28 cellular contexts compared by ENCODE assay signal in genomic region chr22:46518542-46519325, GRCh38.
"Had no signal": no experiment of that assay in that cellular context is flagged by ENCODE, and none has a peak within 500 bp of the region (broad histone marks: within the 10 kb centered on the region; RNA-seq: fewer than 3 reads in every experiment).

No MANE protein-coding gene starts in this region.

- H3K27me3 ChIP-seq: neutrophil, pancreas, stomach, testis, thyroid gland, upper lobe of right lung had no signal

- H3K4me1 ChIP-seq: lower lobe of right lung, pancreas, prostate gland, stomach, thyroid gland, transverse colon, upper lobe of right lung had no signal

- H3K4me3 Mint-ChIP-seq: naive thymus-derived CD8-positive, alpha-beta T cell; nephron; neural crest cell; stimulated activated naive B cell treated with anti-CD40 and anti-IgM and Interleukin-4, amounts not matched to agents 10 μg/mL and 1 μg/mL and 100 μg/mL, for 72 hours had no signal

- ATAC-seq: left cardiac atrium; left lobe of liver; lower lobe of right lung; naive thymus-derived CD8-positive, alpha-beta T cell; pancreas; right cardiac atrium; sciatic nerve; stimulated activated naive B cell treated with anti-CD40 and anti-IgM and Interleukin-4, amounts not matched to agents 10 μg/mL and 1 μg/mL and 100 μg/mL, for 72 hours; stimulated activated naive CD8-positive, alpha-beta T cell treated with anti-CD3 and anti-CD28 coated beads, Interleukin-15, Interleukin-2, amounts not matched to agents 100 U/mL and 50 U/mL, for 24 hours; upper lobe of right lung had no signal

- H3K4me1 Mint-ChIP-seq: naive thymus-derived CD8-positive, alpha-beta T cell; nephron had no signal

- H3K9me3 Mint-ChIP-seq: naive thymus-derived CD8-positive, alpha-beta T cell; nephron; neural crest cell; stimulated activated naive B cell treated with anti-CD40 and anti-IgM and Interleukin-4, amounts not matched to agents 10 μg/mL and 1 μg/mL and 100 μg/mL, for 72 hours had no signal

- DNase-seq: islet precursor cell; left cardiac atrium; lower lobe of right lung; mammary epithelial cell; mesenchymal stem cell; naive thymus-derived CD8-positive, alpha-beta T cell; occipital lobe; retina; stimulated activated CD4-positive, alpha-beta T cell treated with anti-CD3 and anti-CD28 coated beads, Interleukin-12 subunit alpha, Interleukin-12 subunit beta, amount 100 ng/mL, for 4 hours; stimulated activated CD4-positive, alpha-beta T cell treated with anti-CD3 and anti-CD28 coated beads, Interleukin-15, amount 100 ng/mL, for 24 hours; stimulated activated CD4-positive, alpha-beta T cell treated with anti-CD3 and anti-CD28 coated beads, Interleukin-2, amount 100 ng/mL, for 24 hours; stimulated activated CD4-positive, alpha-beta T cell treated with anti-CD3 and anti-CD28 coated beads, Interleukin-4, amount 100 ng/mL, for 1 hour; stimulated activated naive B cell treated with anti-CD40 and anti-IgM and Interleukin-4, amounts not matched to agents 10 μg/mL and 1 μg/mL and 100 μg/mL, for 72 hours; stimulated activated naive CD8-positive, alpha-beta T cell treated with anti-CD3 and anti-CD28 coated beads, Interleukin-15, Interleukin-2, amounts not matched to agents 100 U/mL and 50 U/mL, for 24 hours; stomach; testis; thyroid gland; transverse colon; upper lobe of right lung had no signal

- H3K36me3 Mint-ChIP-seq: naive thymus-derived CD8-positive, alpha-beta T cell; stimulated activated naive B cell treated with anti-CD40 and anti-IgM and Interleukin-4, amounts not matched to agents 10 μg/mL and 1 μg/mL and 100 μg/mL, for 72 hours had no signal

- H3K9me3 ChIP-seq: lower lobe of right lung, neutrophil, pancreas, prostate gland, stomach, testis, thyroid gland, transverse colon, upper lobe of right lung had no signal

- H3K36me3 ChIP-seq: lower lobe of right lung, neutrophil, pancreas, prostate gland, stomach, thyroid gland, transverse colon, upper lobe of right lung had no signal

- H3K27ac ChIP-seq: lower lobe of right lung, neutrophil, pancreas, prostate gland, skin epidermis, stomach, testis, transverse colon, upper lobe of right lung had no signal

- H3K27ac Mint-ChIP-seq: naive thymus-derived CD8-positive, alpha-beta T cell; nephron; stimulated activated naive B cell treated with anti-CD40 and anti-IgM and Interleukin-4, amounts not matched to agents 10 μg/mL and 1 μg/mL and 100 μg/mL, for 72 hours had no signal

- H3K4me3 ChIP-seq: lower lobe of right lung, pancreas, prostate gland, skin epidermis, stomach, testis, thyroid gland, transverse colon, upper lobe of right lung had no signal
